Comparison of ENCODE assay signal across 8 cellular contexts in the genomic region with DNA sequence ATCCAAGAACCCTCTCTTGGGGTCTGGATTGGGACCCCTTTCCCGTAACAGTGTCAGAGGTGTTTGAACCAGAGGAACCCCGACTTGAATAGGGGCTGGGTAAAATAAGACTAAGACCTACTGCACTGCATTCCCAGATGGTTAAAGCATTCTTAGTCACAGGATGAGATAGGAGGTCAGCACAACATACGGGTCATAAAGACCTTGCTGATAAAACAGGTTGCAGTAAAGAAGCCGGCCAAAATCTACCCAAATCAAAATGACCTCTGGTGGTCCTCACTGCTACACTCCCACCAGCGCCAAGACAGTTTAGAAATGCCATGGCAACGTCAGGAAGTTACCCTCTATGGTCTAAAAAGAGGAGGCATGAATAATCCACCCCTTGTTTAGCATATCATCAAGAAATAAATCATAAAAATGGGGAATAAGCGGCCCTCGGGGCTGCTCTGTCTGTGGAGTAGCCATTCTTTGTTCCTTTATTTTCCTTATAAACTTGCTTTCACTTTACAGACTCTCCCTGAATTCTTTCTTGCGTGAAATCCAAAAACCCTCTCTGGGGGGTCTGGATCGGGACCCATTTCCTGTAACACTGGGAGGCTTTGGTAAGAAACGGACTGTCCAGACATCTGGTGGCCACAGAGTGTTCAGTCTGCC. TPM values are rescaled to one million over a fixed set of nuclear protein-coding genes. Genes with fewer than 3 reads are reported as not detected.
DNase-seq lines count a peak whose midpoint lies in the region; ATAC-seq and TF ChIP-seq lines count a peak whose summit lies in the region.

No MANE protein-coding gene starts in this region.

- 30% methylated on average over 11 of the region's 11 CpGs for WGBS in esophagus muscularis mucosa
- 19 to 25% (median 19%) methylated on average over 11 of the region's 11 CpGs for WGBS in psoas muscle, 3 donors

- H3K4me3 ChIP-seq in SK-N-MC (peak overlapping the region; percentile 75), esophagus muscularis mucosa (peak overlapping the region; percentile 46 to 62 (median 54)), psoas muscle (peak overlapping the region; percentile 59)

- intact Hi-C loops in esophagus muscularis mucosa (cut with DNase I) (loop anchor here (10.0 kb wide), 1 partner anchor 110 kb away; a partner anchor contains a TSS), psoas muscle (cut with DNase I) (loop anchor here in 1 of 2 donors (5.0 kb wide), 2 partner anchors 52 to 73 kb away; no protein-coding TSS in a partner anchor)

- TF ChIP-seq EP300 in esophagus muscularis mucosa (IDR thresholded peaks at IDR 0.05), result no peak

- DNase-seq in EH (ENCODE audit: low read depth), result peak; percentile 89
- DNase-seq in SK-N-MC (ENCODE audit: low read depth, low spot score), result no peak
- DNase-seq in esophagus muscularis mucosa (ENCODE audit: extremely low spot score), result no peak
- DNase-seq in psoas muscle, result no peak
- no peak for DNase-seq in superior temporal gyrus (ENCODE audit: extremely low spot score)
- DNase-seq in stimulated activated naive CD4-positive, alpha-beta T cell treated with Interleukin-2 at 50 U/mL for 16 hours (lab: John Stamatoyannopoulos, UW), result no peak
- DNase-seq in nucleus accumbens (lab: John Stamatoyannopoulos, UW), result no peak
- no peak for DNase-seq in NCI-H2029 (lab: John Stamatoyannopoulos, UW)

- TF ChIP-seq CTCF in esophagus muscularis mucosa (IDR thresholded peaks at IDR 0.05) (peak in 2 of 3 experiments; percentile 24 to 27), psoas muscle (IDR thresholded peaks at IDR 0.05) (no peak)

- no peak for TF ChIP-seq POLR2A in esophagus muscularis mucosa (IDR thresholded peaks at IDR 0.05; ENCODE audit: low read depth)

- no peaks in the 10 kb centered on the region for H3K27me3 ChIP-seq in esophagus muscularis mucosa
- H3K27me3 ChIP-seq in psoas muscle (ENCODE audit: insufficient read depth in 3 of 3, low read length in 2 of 3), result no peaks in the 10 kb centered on the region

- H3K27ac ChIP-seq in SK-N-MC (no peak overlapping the region), esophagus muscularis mucosa (replicated peaks in 1 of 4) (peak overlapping the region; percentile 60 to 81 (median 73)), psoas muscle (peak overlapping the region; percentile 53)

- H3K4me1 ChIP-seq in esophagus muscularis mucosa (peaks cover 18 to 29% (median 27%) of the 10 kb centered on the region in 4 donors), psoas muscle (peaks cover 14% of the 10 kb centered on the region)

- H3K36me3 ChIP-seq in SK-N-MC (ENCODE audit: insufficient read depth, low read length) (no peaks in the 10 kb centered on the region), esophagus muscularis mucosa (no peaks in the 10 kb centered on the region), psoas muscle (ENCODE audit: insufficient read depth in 1 of 2, low read depth in 1 of 2) (no peaks in the 10 kb centered on the region)

- H3K9me3 ChIP-seq in SK-N-MC (ENCODE audit: low read depth, low read length) (no peaks in the 10 kb centered on the region), esophagus muscularis mucosa (no peaks in the 10 kb centered on the region), psoas muscle (no peaks in the 10 kb centered on the region)

- ATAC-seq in psoas muscle, result peak in 1 of 4 donors; percentile 50

- H3K9ac ChIP-seq in SK-N-MC (ENCODE audit: insufficient read length), result peak overlapping the region; percentile 63

RNA-seq across cellular contexts. Expression of a gene that starts 4.4 kb away (rescaled TPM):
- total RNA-seq in esophagus muscularis mucosa (10 to 100 TPM; 25.3 to 53.9 (median 36.1) TPM), psoas muscle (10 to 100 TPM; 18.0 to 23.8 (median 20.4) TPM)
- 10 to 100 TPM; 11.8 to 16.7 (median 12.5) TPM for polyA plus RNA-seq in psoas muscle
